ENCODE assay signal across 8 cellular contexts in genomic region chr14:76876076-76876475, GRCh38. TPM values are rescaled to one million over a fixed set of nuclear protein-coding genes. Genes with fewer than 3 reads are reported as not detected.
A peak's percentile ranks its signal among the peaks of the same experiment; 100 is the strongest.
DNase-seq lines count a peak whose midpoint lies in the region; ATAC-seq and TF ChIP-seq lines count a peak whose summit lies in the region.

No MANE protein-coding gene starts in this region.

- CTCF ChIA-PET in activated naive CD4-positive, alpha-beta T cell treated with anti-CD3 and anti-CD28 coated beads for 36 hours (lab: Charles Lee): interaction anchor here (0.6 to 20.6 kb wide), 42 partner anchors 10 to 716 kb away, joined by 3 to 692 read pairs (median 5); partner anchors contain the start of genes CIPC and IRF2BPL

- no peaks in the 10 kb centered on the region for H3K4me1 Mint-ChIP-seq in activated naive CD4-positive, alpha-beta T cell treated with anti-CD3 and anti-CD28 coated beads for 36 hours (ENCODE audit: low read depth)
- H3K4me1 Mint-ChIP-seq in osteocyte (ENCODE audit: unreplicated experiment): peaks cover 3% of the 10 kb centered on the region

- H3K27me3 Mint-ChIP-seq in activated naive CD4-positive, alpha-beta T cell treated with anti-CD3 and anti-CD28 coated beads for 36 hours (ENCODE audit: low read depth): no peaks in the 10 kb centered on the region
- peaks cover 5% of the 10 kb centered on the region for H3K27me3 Mint-ChIP-seq in osteocyte (ENCODE audit: unreplicated experiment)

- DNase-seq in EL: peak; percentile 72
- peak; percentile 64 for DNase-seq in M059J (ENCODE audit: low read depth)
- peak; percentile 61 to 65 for DNase-seq in SHP77 (lab: John Stamatoyannopoulos, UW)
- DNase-seq in activated naive CD4-positive, alpha-beta T cell treated with anti-CD3 and anti-CD28 coated beads for 36 hours: peak; percentile 55
- peak; percentile 54 for DNase-seq in germinal center (ENCODE audit: low spot score)
- no peak for DNase-seq in osteocyte (ENCODE audit: extremely low spot score, unreplicated experiment)

- H3K27ac Mint-ChIP-seq in activated naive CD4-positive, alpha-beta T cell treated with anti-CD3 and anti-CD28 coated beads for 36 hours: no peak overlapping the region
- no peak overlapping the region for H3K27ac Mint-ChIP-seq in osteocyte (ENCODE audit: unreplicated experiment)

- no peak overlapping the region for H3K4me3 Mint-ChIP-seq in activated naive CD4-positive, alpha-beta T cell treated with anti-CD3 and anti-CD28 coated beads for 36 hours
- no peak overlapping the region for H3K4me3 Mint-ChIP-seq in osteocyte (ENCODE audit: unreplicated experiment)

- H3K36me3 Mint-ChIP-seq in activated naive CD4-positive, alpha-beta T cell treated with anti-CD3 and anti-CD28 coated beads for 36 hours (ENCODE audit: low read depth): no peaks in the 10 kb centered on the region
- H3K36me3 Mint-ChIP-seq in osteocyte (ENCODE audit: unreplicated experiment): no peaks in the 10 kb centered on the region

- ATAC-seq in GM19328 (IDR thresholded peaks at IDR 0.05; ENCODE audit: unreplicated experiment): no peak
- ATAC-seq in HG03097 (IDR thresholded peaks at IDR 0.05; ENCODE audit: low FRiP score, unreplicated experiment): no peak

- no peaks in the 10 kb centered on the region for H3K9me3 Mint-ChIP-seq in activated naive CD4-positive, alpha-beta T cell treated with anti-CD3 and anti-CD28 coated beads for 36 hours
- H3K9me3 Mint-ChIP-seq in osteocyte (ENCODE audit: unreplicated experiment): no peaks in the 10 kb centered on the region

- peak; percentile 95 for TF ChIP-seq CTCF in osteocyte (IDR thresholded peaks at IDR 0.05)

- intact Hi-C loops in activated naive CD4-positive, alpha-beta T cell treated with anti-CD3 and anti-CD28 coated beads for 36 hours (cut with micrococcal nuclease): loop anchor here (1.0 to 2.0 kb wide), 6 partner anchors 29 to 218 kb away; no protein-coding TSS in a partner anchor

RNA-seq across cellular contexts. Expression of gene LRRC74A, which starts 49.9 kb away (rescaled TPM):
- total RNA-seq in M059J (2014; rRNA removed; shearing (Covaris generic)): not detected in 2 replicates
- total RNA-seq in activated naive CD4-positive, alpha-beta T cell treated with anti-CD3 and anti-CD28 coated beads for 36 hours: not detected
- not detected in 2 replicates for total RNA-seq in osteocyte
